In the genomic region with DNA sequence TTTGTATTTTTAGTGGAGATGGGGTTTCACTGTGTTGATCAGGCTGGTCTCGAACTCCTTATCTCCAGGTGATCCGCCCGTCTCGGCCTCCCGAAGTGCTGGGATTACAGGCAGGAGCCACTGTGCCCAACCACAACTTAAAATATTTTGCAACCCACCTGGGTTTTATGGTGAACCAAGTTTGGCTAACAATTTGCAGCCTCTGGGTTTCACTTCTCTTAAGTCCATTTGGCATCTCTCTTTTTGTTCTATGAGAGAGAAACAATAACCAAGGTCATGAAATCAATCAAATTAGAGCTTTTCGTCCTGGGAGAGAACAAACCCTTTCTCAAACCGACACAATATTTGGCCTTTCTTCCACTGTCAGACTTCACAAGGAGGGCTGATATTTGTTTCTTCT, we compare ENCODE assay signal across 27 cellular contexts. TPM values are rescaled to one million over a fixed set of nuclear protein-coding genes. Genes with fewer than 3 reads are reported as not detected.
"Had no signal": no experiment of that assay in that cellular context is flagged by ENCODE, and none has a peak within 500 bp of the region (broad histone marks: within the 10 kb centered on the region; RNA-seq: fewer than 3 reads in every experiment).

No MANE protein-coding gene starts in this region.

- H3K27ac ChIP-seq: coronary artery, KMS-11, SK-N-MC, VCaP had no signal

- H3K36me3 ChIP-seq: MG63 had no signal

- H3K4me3 ChIP-seq: coronary artery, MG63, SK-N-MC had no signal

- DNase-seq: activated CD4-positive, alpha-beta T cell treated with anti-CD3 and anti-CD28 coated beads for 4 hours; activated CD8-positive, alpha-beta memory T cell treated with anti-CD3 and anti-CD28 coated beads, Interleukin-2, amount 50 U/mL, for 4 hours; activated CD8-positive, alpha-beta T cell treated with anti-CD3 and anti-CD28 coated beads for 36 hours; activated gamma-delta T cell treated with Interleukin-2 at 50 U/mL for 16 hours; activated naive CD4-positive, alpha-beta T cell treated with anti-CD3 and anti-CD28 coated beads, Interleukin-2, amount 10 ng/mL, durations not matched to agents 7 days and 5 days; activated naive CD8-positive, alpha-beta T cell treated with anti-CD3 and anti-CD28 coated beads for 36 hours; activated T-cell treated with anti-CD3 and anti-CD28 coated beads, Interleukin-2, amount 50 U/mL, for 72 hours; central memory CD4-positive, alpha-beta T cell; MG63; NCI-H1092; NCI-H1417; NCI-H1930; NCI-H2171 treated with DMSO at 0.1 percent for 48 hours; NCI-H226; NCI-H526; NCI-H82; PC-3; SHP77 treated with DMSO at 0.1 percent for 48 hours; T-cell; T-helper 2 cell; T1000 had no signal

- ATAC-seq: activated CD4-positive, CD25-positive, alpha-beta regulatory T cell treated with anti-CD3 and anti-CD28 coated beads, Interleukin-2, amount 50 U/mL, for 24 hours; activated CD8-positive, alpha-beta T cell treated with anti-CD3 and anti-CD28 coated beads for 36 hours; activated T-cell treated with anti-CD3 and anti-CD28 coated beads, Interleukin-2, amount 50 U/mL, for 72 hours; PC-3; T-cell had no signal

- H3K27me3 ChIP-seq: MG63 had no signal

- H3K4me2 ChIP-seq: KMS-11 had no signal

- H3K9me3 ChIP-seq: MG63 had no signal

- H3K9ac ChIP-seq: KMS-11 had no signal

RNA-seq across cellular contexts. Expression of a gene that starts 5.6 kb away (rescaled TPM):
- total RNA-seq: activated T-cell treated with anti-CD3 and anti-CD28 coated beads, Interleukin-2, amount 50 U/mL, for 72 hours; activated T-helper 2 cell treated with anti-CD3 and anti-CD28 coated beads, Interferon-gamma antibody, Interleukin-2, Interleukin-4, amounts not matched to agents 10 μg/mL and 5 μg/mL and 100 μg/mL, durations not matched to agents 14 hours and 24 hours and 36 hours had no signal
